ENCODE assay signal across 9 cellular contexts in genomic region chr10:70283445-70284399, GRCh38. TPM values are rescaled to one million over a fixed set of nuclear protein-coding genes. Genes with fewer than 3 reads are reported as not detected.
DNase-seq lines count a peak whose midpoint lies in the region; ATAC-seq, FAIRE-seq and TF ChIP-seq lines count a peak whose summit lies in the region.
"Had no signal": no experiment of that assay in that cellular context is flagged by ENCODE, and none has a peak within 500 bp of the region (broad histone marks: within the 10 kb centered on the region; RNA-seq: fewer than 3 reads in every experiment).

Gene NPFFR1 (minus strand): TSS chr10:70284004. CDS start chr10:70283676, 328 bp downstream.

- no peak for TF ChIP-seq POLR2A in HepG2 (IDR thresholded peaks at IDR 0.05; ENCODE audit: insufficient read depth in 1 of 2, low read depth in 2 of 2, low read length in 2 of 2)
- TF ChIP-seq POLR2A in uterus (IDR thresholded peaks at IDR 0.05): no peak

- peak; percentile 32 for TF ChIP-seq RAD21 in HepG2 (CRISPR knock-in tag; IDR thresholded peaks at IDR 0.05)

- FAIRE-seq in HepG2 (lab: Jason Lieb, UNC): no peak

- POLR2A ChIA-PET in HepG2 (lab: Yijun Ruan, JAX): no interaction called here

- H3K4me2 ChIP-seq in HepG2 (ENCODE audit: low read depth, low read length): peak within 1 kb of the TSS; percentile 90

- in situ Hi-C loops in HepG2 (cut with HindIII; ENCODE audit: extremely low pct_ligation_motif_present, low pct_unique_long_range_greater_than_20kb): no loop called here

- 16% methylated on average over 20 of the region's 63 CpGs for WGBS in HepG2 (ENCODE audit: low lambda C conversion rate)

- TF ChIP-seq CTCF in colonic mucosa (IDR thresholded peaks at IDR 0.05): no peak
- TF ChIP-seq CTCF in HepG2 (CRISPR knock-in tag; IDR thresholded peaks at IDR 0.05): peak; percentile 70
- no peak for TF ChIP-seq CTCF in thoracic aorta (IDR thresholded peaks at IDR 0.05)
- TF ChIP-seq CTCF in uterus (IDR thresholded peaks at IDR 0.05): no peak

- H3K36me3 ChIP-seq in colonic mucosa: no peaks in the 10 kb centered on the region
- H3K36me3 ChIP-seq in HepG2 (replicated peaks in 1 of 2; ENCODE audit: control insufficient read depth in 1 of 2, insufficient read depth in 2 of 2, low read length in 2 of 2): no peaks in the 10 kb centered on the region
- no peaks in the 10 kb centered on the region for H3K36me3 ChIP-seq in thoracic aorta
- no peaks in the 10 kb centered on the region for H3K36me3 ChIP-seq in uterus

- BruUV-seq in HepG2 (replicated peaks; lab: Mats Ljungman, UMichigan): no TSS peak

- H4K20me1 ChIP-seq in HepG2 (ENCODE audit: insufficient read depth, low read length): no peaks in the 10 kb centered on the region

- peak within 1 kb of the TSS in 1 of 2 donors; percentile 8 for H3K9ac ChIP-seq in colonic mucosa (ENCODE audit: low read depth in 2 of 2, low read length in 2 of 2)
- no peak within 1 kb of the TSS for H3K9ac ChIP-seq in HepG2 (ENCODE audit: insufficient read depth, low read depth, low read length)

- H3K4me1 ChIP-seq in colonic mucosa: peaks cover 7% of the 10 kb centered on the region
- H3K4me1 ChIP-seq in HepG2 (ENCODE audit: insufficient read depth, low read length): peaks cover 6% of the 10 kb centered on the region; the same call in 1 of the 2 replicates
- H3K4me1 ChIP-seq in thoracic aorta (ENCODE audit: control insufficient read depth in 1 of 2, low read depth in 2 of 2): peaks cover 3 to 9% of the 10 kb centered on the region in 2 donors
- H3K4me1 ChIP-seq in uterus: peaks cover 0 to 6% of the 10 kb centered on the region in 2 donors

- ATAC-seq in HepG2 (peak; percentile 82), thoracic aorta (ENCODE audit: insufficient number of reproducible peaks, low FRiP score, low read depth) (no peak), GM21528 (IDR thresholded peaks at IDR 0.05; ENCODE audit: low FRiP score, unreplicated experiment) (no peak)

- CTCF ChIA-PET in HepG2 (lab: Yijun Ruan, JAX; ENCODE audit: low intra/inter-chr PET ratio, low total read pairs): no interaction called here

- H3K27me3 ChIP-seq in colonic mucosa: peaks cover 26% of the 10 kb centered on the region
- peaks cover 7 to 47% of the 10 kb centered on the region in 2 experiments; a peak in 4 of 5 replicates for H3K27me3 ChIP-seq in HepG2 (ENCODE audit: control insufficient read depth in 1 of 2, insufficient read depth in 2 of 2, low read length in 2 of 2)
- peaks cover 11% of the 10 kb centered on the region for H3K27me3 ChIP-seq in thoracic aorta (replicated peaks; ENCODE audit: insufficient read depth)
- peaks cover 17 to 20% of the 10 kb centered on the region in 2 donors for H3K27me3 ChIP-seq in uterus

- peak within 1 kb of the TSS; percentile 19 for H3K4me3 ChIP-seq in colonic mucosa
- H3K4me3 ChIP-seq in HepG2 (replicated peaks in 1 of 3; ENCODE audit: insufficient read depth in 1 of 3, low read depth in 2 of 3, low read length in 3 of 3): peak within 1 kb of the TSS; percentile 42 to 69 (median 44); a peak in 4 of 6 replicates
- peak within 1 kb of the TSS; percentile 41 for H3K4me3 ChIP-seq in thoracic aorta
- no peak within 1 kb of the TSS for H3K4me3 ChIP-seq in uterus

- peak; percentile 59 for DNase-seq in NCI-H2227 (lab: John Stamatoyannopoulos, UW; ENCODE audit: unreplicated experiment)
- DNase-seq in NCI-H2227 treated with DMSO at 0.1 percent for 48 hours (lab: John Stamatoyannopoulos, UW): no peak
- DNase-seq in colonic mucosa: no peak
- DNase-seq in HepG2 (ENCODE audit: low spot score): no peak
- DNase-seq in thoracic aorta (ENCODE audit: low spot score): no peak
- no peak for DNase-seq in uterus
- DNase-seq in OCI-M1 (lab: John Stamatoyannopoulos, UW): no peak

- no peak within 1 kb of the TSS for H2AFZ ChIP-seq in HepG2 (ENCODE audit: low read length)

- H3K9me3 ChIP-seq in colonic mucosa: no peaks in the 10 kb centered on the region
- no peaks in the 10 kb centered on the region for H3K9me3 ChIP-seq in HepG2 (ENCODE audit: low read length)
- H3K9me3 ChIP-seq in thoracic aorta: no peaks in the 10 kb centered on the region
- no peaks in the 10 kb centered on the region for H3K9me3 ChIP-seq in uterus

- TF ChIP-seq EP300 in HepG2 (IDR thresholded peaks at IDR 0.05; ENCODE audit: low read depth in 2 of 2, low read length in 2 of 2) (no peak), HepG2 (CRISPR knock-in tag; IDR thresholded peaks at IDR 0.05; ENCODE audit: borderline replicate concordance) (no peak)

- intact Hi-C loops in colonic mucosa (cut with DNase I): no loop called here
- intact Hi-C loops in HepG2 (cut with micrococcal nuclease; ENCODE audit: unreplicated experiment): loop anchor here (5.0 kb wide), 1 partner anchor 79 kb away; no protein-coding TSS in a partner anchor
- intact Hi-C loops in uterus (cut with DNase I; ENCODE audit: low total_unique reads): no loop called here

- H3K79me2 ChIP-seq in HepG2 (ENCODE audit: insufficient read depth, low read length): no peaks in the 10 kb centered on the region

- H3K27ac ChIP-seq in colonic mucosa: no peak within 1 kb of the TSS
- no peak within 1 kb of the TSS for H3K27ac ChIP-seq in HepG2 (ENCODE audit: extremely low read length, insufficient read depth, low read length)
- no peak within 1 kb of the TSS for H3K27ac ChIP-seq in thoracic aorta
- no peak within 1 kb of the TSS for H3K27ac ChIP-seq in uterus

TF ChIP-seq in HepG2, 621 proteins besides CTCF, POLR2A, EP300 and RAD21 (continues in another document):
- TF ChIP-seq MAFG (CRISPR knock-in tag; IDR thresholded peaks at IDR 0.05) (no peak), ZFAT (CRISPR knock-in tag; conservative IDR thresholded peaks at IDR 0.05) (no peak), ATF3 (CRISPR knock-in tag; IDR thresholded peaks at IDR 0.05) (no peak), MYPOP (CRISPR knock-in tag; IDR thresholded peaks at IDR 0.05) (peak; percentile 100), HNRNPLL (IDR thresholded peaks at IDR 0.05; ENCODE audit: low read depth, low read length, poor library complexity, severe bottlenecking) (peak; percentile 86), PAF1 (CRISPR knock-in tag; IDR thresholded peaks at IDR 0.05) (no peak), RFX1 (IDR thresholded peaks at IDR 0.05) (peak; percentile 39; the same call in 1 of the 2 replicates), SAP130 (CRISPR knock-in tag; IDR thresholded peaks at IDR 0.05; ENCODE audit: low read depth) (peak; percentile 21; the same call in 1 of the 2 replicates), GABPB1 (CRISPR knock-in tag; IDR thresholded peaks at IDR 0.05) (0 out of 2 replicates have a peak, but pooled peaks have one; percentile 21), MTF2 (CRISPR knock-in tag; IDR thresholded peaks at IDR 0.05; ENCODE audit: borderline replicate concordance) (peak; percentile 64; the same call in 1 of the 2 replicates)

RNA-seq across cellular contexts. Expression of gene NPFFR1, which starts in this region (rescaled TPM):
- under 1 TPM; 0.07 to 0.08 TPM for total RNA-seq in colonic mucosa
- under 0.01 TPM in 1 of 2 replicates, not detected in the other for total RNA-seq in HepG2 (2016; rRNA removed; fragmentation: Illumina TruSeq; extraction: Trizol)
- total RNA-seq in HepG2 (2016; cell fraction: cytosol; rRNA removed; fragmentation: Illumina TruSeq; extraction: Trizol; ENCODE audit: low read depth): under 0.01 TPM in 1 of 2 replicates, not detected in the other
- total RNA-seq in HepG2 (2016; cell fraction: insoluble cytoplasmic fraction; rRNA removed; fragmentation: Illumina TruSeq; extraction: Trizol): 0.02 TPM in 1 of 2 replicates, not detected in the other
- total RNA-seq in HepG2 (2016; cell fraction: membrane; rRNA removed; fragmentation: Illumina TruSeq; extraction: Trizol): not detected in 2 replicates
- total RNA-seq in HepG2 (2016; cell fraction: nucleus; rRNA removed; fragmentation: Illumina TruSeq; extraction: Trizol): not detected in 2 replicates
- not detected in 2 replicates for polyA plus RNA-seq in HepG2 (2011; rRNA removed)
- not detected in 2 replicates for polyA plus RNA-seq in HepG2 (2011; cell fraction: cytosol; rRNA removed)
- polyA plus RNA-seq in HepG2 (2011; cell fraction: nucleus; rRNA removed): 0.02 TPM in 1 of 2 replicates, not detected in the other
- not detected in 2 replicates for polyA plus RNA-seq in HepG2 (2012)
- 0.01 and 0.02 TPM in 2 replicates for polyA plus RNA-seq in HepG2 (2016; cell fraction: cytosol; fragmentation: Illumina TruSeq; extraction: Trizol; ENCODE audit: low read depth)
- polyA plus RNA-seq in HepG2 (2016; cell fraction: insoluble cytoplasmic fraction; fragmentation: Illumina TruSeq; extraction: Trizol; ENCODE audit: low read depth): not detected in 2 replicates
- not detected in 2 replicates for polyA plus RNA-seq in HepG2 (2016; cell fraction: membrane; fragmentation: Illumina TruSeq; extraction: Trizol; ENCODE audit: low read depth)
- polyA plus RNA-seq in HepG2 (2016; cell fraction: nucleus; fragmentation: Illumina TruSeq; extraction: Trizol; ENCODE audit: insufficient read depth, low read depth): not detected in 2 replicates
- not detected in 2 replicates for polyA minus RNA-seq in HepG2 (2011; rRNA and poly(A)+ RNA removed; ENCODE audit: low replicate concordance)
- not detected in 2 replicates for polyA minus RNA-seq in HepG2 (2011; cell fraction: cytosol; rRNA and poly(A)+ RNA removed)
- under 0.01 TPM in 1 of 2 replicates, not detected in the other for polyA minus RNA-seq in HepG2 (2011; cell fraction: nucleus; rRNA and poly(A)+ RNA removed)
- total RNA-seq in thoracic aorta: under 1 TPM in 1 of 2 donors, not detected in 1; 0.14 TPM
- total RNA-seq in uterus: 1 to 10 TPM in 1 of 4 donors, under 1 TPM in 1, not detected in 2; 0.43 to 2.1 TPM
- total RNA-seq: LHCN-M2 had no signal

Comparison
In these comparisons a context has a peak if more than half of its experiments do, and no peak if none do; other contexts are left out.
1. Peak in ATAC-seq, H3K4me3 ChIP-seq and H3K4me2 ChIP-seq in HepG2; RNA of the gene not detected or under 1 TPM.
2. H3K4me3 ChIP-seq: peak in colonic mucosa (single experiment) and thoracic aorta (single experiment); none in uterus (0 of 2).